Comparison of ENCODE assay signal across 8 cellular contexts in genomic region chr2:14634885-14635871, GRCh38. TPM values are rescaled to one million over a fixed set of nuclear protein-coding genes. Genes with fewer than 3 reads are reported as not detected.
A peak's percentile ranks its signal among the peaks of the same experiment; 100 is the strongest.
DNase-seq lines count a peak whose midpoint lies in the region; ATAC-seq and TF ChIP-seq lines count a peak whose summit lies in the region.

No MANE protein-coding gene starts in this region.

- H3K27me3 Mint-ChIP-seq in nephron progenitor cell (ENCODE audit: low read depth, poor library complexity) = peaks cover 48% of the 10 kb centered on the region

- peaks cover 9% of the 10 kb centered on the region for H3K4me1 ChIP-seq in HUES64 (ENCODE audit: insufficient read depth, low read length)

- peaks cover 38% of the 10 kb centered on the region for H3K4me1 Mint-ChIP-seq in nephron progenitor cell

- H3K4me3 ChIP-seq in HUES64 (ENCODE audit: low read length) (peak overlapping the region; percentile 74), SK-N-MC (peak overlapping the region; percentile 57)

- peak overlapping the region; percentile 90 for H3K4me3 Mint-ChIP-seq in nephron progenitor cell

- ATAC-seq in GM19328 (IDR thresholded peaks at IDR 0.05; ENCODE audit: unreplicated experiment) (no peak), GM21717 (IDR thresholded peaks at IDR 0.05; ENCODE audit: unreplicated experiment) (no peak), HG02981 (IDR thresholded peaks at IDR 0.05; ENCODE audit: unreplicated experiment) (no peak)

- H3K9ac ChIP-seq in HUES64 (ENCODE audit: low read depth, low read length) = peak overlapping the region; percentile 33
- H3K9ac ChIP-seq in SK-N-MC (ENCODE audit: insufficient read length) = no peak overlapping the region

- H3K27me3 ChIP-seq in HUES64 (ENCODE audit: insufficient read depth, low read length) = peaks cover 76% of the 10 kb centered on the region

- H3K27ac ChIP-seq in C4-2B (peak overlapping the region; percentile 58), HUES64 (ENCODE audit: low read depth, low read length) (no peak overlapping the region), SK-N-MC (no peak overlapping the region)

- no peaks in the 10 kb centered on the region for H3K9me3 ChIP-seq in HUES64 (ENCODE audit: insufficient read depth, low read depth, low read length)
- H3K9me3 ChIP-seq in SK-N-MC (ENCODE audit: low read depth, low read length) = no peaks in the 10 kb centered on the region

- H3K36me3 ChIP-seq in HUES64 (ENCODE audit: insufficient read depth, low read length) = no peaks in the 10 kb centered on the region
- no peaks in the 10 kb centered on the region for H3K36me3 ChIP-seq in SK-N-MC (ENCODE audit: insufficient read depth, low read length)

- peak overlapping the region; percentile 74 for H3K27ac Mint-ChIP-seq in nephron progenitor cell

- DNase-seq in SK-N-MC (ENCODE audit: low read depth, low spot score) = no peak
- DNase-seq in fibroblast of the conjunctiva (ENCODE audit: low read depth) = peak; percentile 9
- peak; percentile 80 for DNase-seq in nephron progenitor cell

- peaks cover 12% of the 10 kb centered on the region for H3K36me3 Mint-ChIP-seq in nephron progenitor cell (ENCODE audit: low read depth)

- H3K9me3 Mint-ChIP-seq in nephron progenitor cell = no peaks in the 10 kb centered on the region

- WGBS in HUES64 = 1% methylated on average over 67 of the region's 68 CpGs

- no peak for TF ChIP-seq CTCF in C4-2B (conservative IDR thresholded peaks at IDR 0.05)
- TF ChIP-seq CTCF in nephron progenitor cell (IDR thresholded peaks at IDR 0.05) = no peak

RNA-seq across cellular contexts. Expression of gene LRATD1, which starts 2.7 kb away (rescaled TPM):
- polyA plus RNA-seq in HUES64 (2013, experiment 1 of 2) = 0.95 TPM
- 1.3 TPM for polyA plus RNA-seq in HUES64 (2013, experiment 2 of 2)
